In the genomic region with DNA sequence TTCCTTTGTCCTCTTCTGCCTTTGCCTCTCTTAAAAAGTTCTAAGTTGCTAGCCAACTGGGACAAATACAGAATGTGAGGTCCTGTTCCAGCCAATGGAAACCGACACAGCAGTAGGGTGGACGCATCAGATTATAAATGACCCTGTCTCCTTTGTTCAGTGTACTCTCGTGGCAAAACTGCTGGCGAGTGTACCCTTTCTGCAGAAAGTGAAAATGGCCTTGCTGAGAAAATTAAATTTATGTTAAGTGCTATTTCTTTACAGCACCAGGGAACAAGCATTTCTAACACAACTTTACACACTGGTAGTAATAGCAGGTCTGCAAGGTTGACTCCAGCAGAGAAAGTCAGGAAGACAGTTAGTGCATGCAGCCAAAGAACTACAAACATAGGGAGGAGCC, we compare ENCODE assay signal across 1 cellular context. TPM values are rescaled to one million over a fixed set of nuclear protein-coding genes. Genes with fewer than 3 reads are reported as not detected.
"Had no signal": no experiment of that assay in that cellular context is flagged by ENCODE, and none has a peak within 500 bp of the region (broad histone marks: within the 10 kb centered on the region; RNA-seq: fewer than 3 reads in every experiment).

No MANE protein-coding gene starts in this region.

RNA-seq across cellular contexts. Expression of a gene that starts 35.0 kb away (rescaled TPM):
- total RNA-seq: epithelial cell of proximal tubule had no signal
